Comparison of ENCODE assay signal across 8 cellular contexts in the genomic region with DNA sequence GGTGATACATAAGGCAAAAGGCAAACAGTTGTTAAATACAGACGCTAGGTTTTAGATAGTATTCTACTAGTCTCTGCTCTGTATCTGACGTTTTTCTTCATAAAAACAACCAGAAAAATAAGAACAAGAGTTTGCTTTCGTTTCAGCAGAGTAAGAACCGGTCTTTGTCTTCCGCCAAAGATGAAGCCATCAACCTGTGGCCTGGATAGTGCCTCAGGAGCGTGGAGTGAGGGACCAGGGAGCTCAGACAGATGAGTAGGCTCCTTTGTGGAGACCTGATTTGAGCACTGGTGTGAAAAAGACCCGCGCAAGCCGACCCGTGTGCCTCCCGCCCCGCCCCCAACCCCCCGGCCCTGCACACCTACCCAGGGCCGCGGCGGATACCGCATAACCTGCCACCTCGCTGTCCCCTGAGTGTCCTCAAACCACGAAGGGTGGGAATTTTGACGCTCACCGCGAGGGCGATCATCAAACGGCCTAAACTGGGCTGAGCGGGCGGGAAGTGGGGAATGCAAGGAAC. TPM values are rescaled to one million over a fixed set of nuclear protein-coding genes. Genes with fewer than 3 reads are reported as not detected.
DNase-seq lines count a peak whose midpoint lies in the region; ATAC-seq, FAIRE-seq and TF ChIP-seq lines count a peak whose summit lies in the region.

No MANE protein-coding gene starts in this region.

- peak overlapping the region; percentile 58 for H3K27ac ChIP-seq in OCI-LY1 (ENCODE audit: low read depth, low read length, poor library complexity, severe bottlenecking)
- no peak overlapping the region for H3K27ac ChIP-seq in neural progenitor cell

- H3K4me1 ChIP-seq in ES-I3 (ENCODE audit: insufficient read depth, low read length) (peaks cover under 1% of the 10 kb centered on the region; the same call in 1 of the 2 replicates), OCI-LY1 (ENCODE audit: insufficient read depth, low read length, severe bottlenecking) (peaks cover 34% of the 10 kb centered on the region), neural progenitor cell (peaks cover 14% of the 10 kb centered on the region)

- peak overlapping the region; percentile 79 for H3K4me3 Mint-ChIP-seq in neural progenitor cell

- peaks cover 28% of the 10 kb centered on the region for H3K79me2 ChIP-seq in OCI-LY1 (ENCODE audit: insufficient read depth, low read length)
- H3K79me2 ChIP-seq in neural progenitor cell (ENCODE audit: low read depth), result no peaks in the 10 kb centered on the region

- H3K9me3 ChIP-seq in ES-I3 (ENCODE audit: control insufficient read depth, insufficient read depth, low read length) (no peaks in the 10 kb centered on the region), OCI-LY1 (ENCODE audit: low read length) (no peaks in the 10 kb centered on the region), neural progenitor cell (ENCODE audit: low read depth) (no peaks in the 10 kb centered on the region)

- no peaks in the 10 kb centered on the region for H3K36me3 Mint-ChIP-seq in neural progenitor cell

- H3K4me2 ChIP-seq in OCI-LY1 (ENCODE audit: low read length), result peak overlapping the region; percentile 66
- H3K4me2 ChIP-seq in neural progenitor cell, result peak overlapping the region; percentile 74

- H4K20me1 ChIP-seq in OCI-LY1 (ENCODE audit: insufficient read depth, low read length) (no peaks in the 10 kb centered on the region), neural progenitor cell (ENCODE audit: low read depth) (peaks cover 3% of the 10 kb centered on the region)

- H2AFZ ChIP-seq in OCI-LY1 (ENCODE audit: low read length) (peak overlapping the region; percentile 36; the same call in 1 of the 2 replicates), neural progenitor cell (replicated peaks) (peak overlapping the region; percentile 83)

- H3K27me3 ChIP-seq in OCI-LY1 (ENCODE audit: insufficient read depth, low read length) (no peaks in the 10 kb centered on the region), neural progenitor cell (peaks cover 58% of the 10 kb centered on the region)

- peaks cover 29% of the 10 kb centered on the region for H3K27me3 Mint-ChIP-seq in neural progenitor cell (ENCODE audit: insufficient read depth, low read depth)

- H3K9ac ChIP-seq in ES-I3 (ENCODE audit: low read depth, low read length), result peak overlapping the region; percentile 62
- H3K9ac ChIP-seq in OCI-LY1 (ENCODE audit: low read length), result peak overlapping the region; percentile 91
- H3K9ac ChIP-seq in neural progenitor cell, result no peak overlapping the region

- H3K27ac Mint-ChIP-seq in neural progenitor cell, result no peak overlapping the region

- H3K36me3 ChIP-seq in ES-I3 (ENCODE audit: insufficient read depth, low read length) (no peaks in the 10 kb centered on the region), OCI-LY1 (ENCODE audit: insufficient read depth, low read length) (no peaks in the 10 kb centered on the region; the same call in 1 of the 2 replicates), neural progenitor cell (no peaks in the 10 kb centered on the region)

- peaks cover 2% of the 10 kb centered on the region for H3K9me3 Mint-ChIP-seq in neural progenitor cell

- ATAC-seq in GM19397 (IDR thresholded peaks at IDR 0.05; ENCODE audit: unreplicated experiment) (no peak), GM19467 (IDR thresholded peaks at IDR 0.05; ENCODE audit: unreplicated experiment) (no peak)

- H3F3A ChIP-seq in OCI-LY1 (ENCODE audit: insufficient read depth, low read length), result peaks cover 9% of the 10 kb centered on the region
- peaks cover 4% of the 10 kb centered on the region for H3F3A ChIP-seq in neural progenitor cell (ENCODE audit: low read depth)

- no peak for DNase-seq in epithelial cell of proximal tubule (ENCODE audit: low read depth)
- no peak for DNase-seq in neural progenitor cell (ENCODE audit: low spot score)
- no peak for DNase-seq in NCI-H146 (lab: John Stamatoyannopoulos, UW)
- DNase-seq in H54 (ENCODE audit: insufficient read length, low spot score), result no peak

- TF ChIP-seq CTCF in OCI-LY1 (IDR thresholded peaks at IDR 0.05; ENCODE audit: low read length) (no peak), epithelial cell of proximal tubule (conservative IDR thresholded peaks at IDR 0.05; ENCODE audit: low read depth, low read length) (no peak), neural progenitor cell (IDR thresholded peaks at IDR 0.05) (no peak)

- peaks cover 5% of the 10 kb centered on the region for H3K4me1 Mint-ChIP-seq in neural progenitor cell

- no peak for FAIRE-seq in H54 (lab: Jason Lieb, UNC)

- peak overlapping the region; percentile 93 for H3K4me3 ChIP-seq in OCI-LY1 (ENCODE audit: low read depth, low read length, poor library complexity, severe bottlenecking)
- H3K4me3 ChIP-seq in epithelial cell of proximal tubule (ENCODE audit: low read depth, low read length), result peak overlapping the region; percentile 86
- peak overlapping the region; percentile 54 for H3K4me3 ChIP-seq in neural progenitor cell

- TF ChIP-seq POLR2A in H54 (IDR thresholded peaks at IDR 0.05; ENCODE audit: low read depth, low read length), result no peak; the same call in 1 of the 2 replicates

- no peaks in the 10 kb centered on the region for H3K9me2 ChIP-seq in OCI-LY1 (ENCODE audit: low read depth, low read length)

RNA-seq across cellular contexts. Expression of a gene that starts 1.0 kb away (rescaled TPM):
- 36.0 and 46.9 TPM in 2 replicates for total RNA-seq in epithelial cell of proximal tubule
- total RNA-seq in neural progenitor cell (ENCODE audit: low replicate concordance), result 3.8 and 6.8 TPM in 2 replicates
